8 cellular contexts compared by ENCODE assay signal in the genomic region with DNA sequence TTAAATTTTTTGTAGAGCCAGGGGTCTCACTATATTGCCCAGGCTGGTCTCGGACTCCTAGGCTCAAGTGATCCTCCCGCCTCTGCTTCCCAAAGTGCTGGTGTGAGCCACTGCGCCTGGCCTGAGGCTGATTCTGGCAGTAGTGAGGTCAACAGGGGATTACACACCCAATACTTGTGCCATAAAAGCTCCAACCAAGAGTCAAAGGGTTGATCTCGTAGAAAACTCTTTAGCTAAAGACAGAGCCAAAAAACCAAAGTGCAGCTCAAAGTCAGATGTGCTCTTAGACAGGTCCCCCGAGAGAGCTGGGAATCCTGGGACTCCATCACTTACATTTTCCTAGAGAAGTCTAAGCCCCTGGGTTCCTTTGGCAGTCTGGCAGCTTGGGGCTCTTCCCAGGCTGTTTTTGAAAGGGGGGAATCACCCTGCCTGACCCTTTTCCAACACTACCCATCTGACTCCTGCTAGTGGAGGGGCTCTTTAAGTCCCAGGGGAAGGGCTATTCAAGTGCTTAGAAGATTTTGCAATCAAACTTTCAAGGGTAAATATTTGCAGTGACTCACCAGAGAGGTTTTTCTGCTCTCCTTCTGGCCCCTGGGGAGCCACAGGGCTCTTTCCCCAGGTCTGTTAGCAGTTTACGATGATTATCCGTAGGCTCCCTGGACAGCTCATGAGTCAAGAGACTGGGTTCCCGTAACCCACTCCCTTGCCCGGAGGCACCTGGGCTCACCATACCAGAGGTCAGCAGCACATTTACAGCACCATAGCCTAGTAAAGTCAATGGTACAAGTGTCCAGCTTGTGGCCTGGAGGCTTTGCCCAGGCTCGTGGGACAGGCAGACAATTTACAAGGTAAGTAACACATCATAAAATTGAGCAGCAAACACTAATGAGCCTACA.
DNase-seq lines count a peak whose midpoint lies in the region; ATAC-seq and TF ChIP-seq lines count a peak whose summit lies in the region.

No MANE protein-coding gene starts in this region.

- H3K9me2 ChIP-seq in HCT116 (ENCODE audit: insufficient read depth), result no peaks in the 10 kb centered on the region

- H3K27ac ChIP-seq in 22Rv1 (peak overlapping the region; percentile 72), HCT116 (ENCODE audit: low read depth, low read length) (peak overlapping the region; percentile 87), RWPE2 (ENCODE audit: poor library complexity, severe bottlenecking) (peak overlapping the region; percentile 76)

- H3K36me3 ChIP-seq in HCT116 (ENCODE audit: control insufficient read depth in 1 of 2, insufficient read depth in 2 of 2, low read length in 2 of 2), result no peaks in the 10 kb centered on the region
- no peaks in the 10 kb centered on the region for H3K36me3 ChIP-seq in RWPE2 (ENCODE audit: low read depth)

- peak overlapping the region; percentile 46 for H3K9ac ChIP-seq in HCT116 (ENCODE audit: low read length)

- H3K4me1 ChIP-seq in HCT116 (ENCODE audit: control insufficient read depth in 1 of 2, insufficient read depth in 2 of 2, low read length in 2 of 2) (peaks cover 63 to 82% of the 10 kb centered on the region in 2 experiments), RWPE2 (ENCODE audit: insufficient read depth, poor library complexity, severe bottlenecking) (peaks cover 45% of the 10 kb centered on the region)

- peak overlapping the region; percentile 2 to 30; a peak in 3 of 4 replicates for H3K4me3 ChIP-seq in HCT116 (replicated peaks in 1 of 2; ENCODE audit: low read depth in 1 of 2, low read length in 2 of 2)
- no peak overlapping the region for H3K4me3 ChIP-seq in RWPE2 (ENCODE audit: severe bottlenecking)

- DNase-seq in HCT116 (ENCODE audit: low read depth, low spot score) (peak; percentile 94), RWPE2 (ENCODE audit: low spot score) (peak; percentile 92), iPS-NIHi11 (ENCODE audit: low spot score) (peak; percentile 54), RKO (ENCODE audit: low spot score) (no peak), activated T-cell treated with anti-CD3 and anti-CD28 coated beads for 4 hours (no peak)

- ATAC-seq in HCT116 (peak; percentile 83), RWPE2 (ENCODE audit: low read depth) (peak; percentile 96), GM19035 (IDR thresholded peaks at IDR 0.05; ENCODE audit: unreplicated experiment) (no peak), HG02840 (IDR thresholded peaks at IDR 0.05; ENCODE audit: low FRiP score, unreplicated experiment) (no peak)

- no peak overlapping the region for H2AFZ ChIP-seq in HCT116 (ENCODE audit: low read depth, low read length, poor library complexity, severe bottlenecking)

- H3K27me3 ChIP-seq in HCT116 (ENCODE audit: insufficient read depth, low read length) (no peaks in the 10 kb centered on the region), RWPE2 (ENCODE audit: insufficient read depth, poor library complexity, severe bottlenecking) (no peaks in the 10 kb centered on the region)

- CTCF ChIA-PET in HCT116 (lab: Charles Lee), result interaction anchor here (1.4 to 4.6 kb wide), 4 partner anchors 14 to 127 kb away, joined by 4 to 34 read pairs (median 5); no protein-coding TSS in a partner anchor

- TF ChIP-seq RAD21 in HCT116 (IDR thresholded peaks at IDR 0.05; ENCODE audit: low read depth), result peak; percentile 43

- RAD21 ChIA-PET in HCT116 (lab: Charles Lee; ENCODE audit: low non-redundant PET in 1 of 2, low total read pairs in 2 of 2, uncharacterized antibody in 2 of 2, unreplicated experiment in 2 of 2), result interaction anchor here (0.7 to 3.6 kb wide), 7 partner anchors 14 to 127 kb away, joined by 3 to 14 read pairs (median 4); no protein-coding TSS in a partner anchor

- no peaks in the 10 kb centered on the region for H3K79me2 ChIP-seq in HCT116 (ENCODE audit: insufficient read depth, low read length)

- TF ChIP-seq POLR2A in HCT116 (IDR thresholded peaks at IDR 0.05; ENCODE audit: borderline replicate concordance, extremely low read depth, insufficient read depth, insufficient read length), result no peak

- intact Hi-C loops in HCT116 (cut with micrococcal nuclease), result loop anchor here (2.0 to 5.0 kb wide), 2 partner anchors 33 to 91 kb away; no protein-coding TSS in a partner anchor

- H3K4me2 ChIP-seq in HCT116 (ENCODE audit: low read length), result peak overlapping the region; percentile 73

- H3K9me3 ChIP-seq in HCT116 (ENCODE audit: control insufficient read depth in 1 of 2, insufficient read depth in 1 of 2, low read depth in 1 of 2, low read length in 2 of 2) (no peaks in the 10 kb centered on the region), RWPE2 (ENCODE audit: severe bottlenecking) (no peaks in the 10 kb centered on the region)

- POLR2A ChIA-PET in HCT116 (lab: Charles Lee), result interaction anchor here (0.8 to 4.5 kb wide), 8 partner anchors 10 to 95 kb away, joined by 3 to 33 read pairs (median 6); no protein-coding TSS in a partner anchor

- TF ChIP-seq CTCF in 22Rv1 (IDR thresholded peaks at IDR 0.05) (no peak), HCT116 (IDR thresholded peaks at IDR 0.05 in 2 of 3, conservative IDR thresholded peaks at IDR 0.05 in 1 of 3; ENCODE audit: borderline replicate concordance in 1 of 3, insufficient read depth in 1 of 3, low read depth in 2 of 3, low read length in 2 of 3) (no peak), RWPE2 (IDR thresholded peaks at IDR 0.05; ENCODE audit: poor library complexity, severe bottlenecking) (no peak)

- BruUV-seq in HCT116 (replicated peaks; lab: Mats Ljungman, UMichigan), result no TSS peak

- H4K20me1 ChIP-seq in HCT116 (ENCODE audit: insufficient read depth), result no peaks in the 10 kb centered on the region

TF ChIP-seq in HCT116, 20 proteins besides CTCF, POLR2A, EP300 and RAD21 (continues in another document):
- TF ChIP-seq SIN3A (IDR thresholded peaks at IDR 0.05; ENCODE audit: low read depth) (no peak), EZH2 (IDR thresholded peaks at IDR 0.05) (no peak), EGR1 (IDR thresholded peaks at IDR 0.05; ENCODE audit: low read depth) (no peak), FOSL1 (IDR thresholded peaks at IDR 0.05; ENCODE audit: low read depth) (peak; percentile 95), CBX3 (IDR thresholded peaks at IDR 0.05; ENCODE audit: low read depth) (peak; percentile 81), CEBPB (IDR thresholded peaks at IDR 0.05; ENCODE audit: low read depth) (peak; percentile 100), JUND (IDR thresholded peaks at IDR 0.05) (peak; percentile 95), SRF (IDR thresholded peaks at IDR 0.05; ENCODE audit: low read depth) (no peak), ATF3 (IDR thresholded peaks at IDR 0.05) (no peak), POLR2AphosphoS5 (IDR thresholded peaks at IDR 0.05; ENCODE audit: low read depth, low read length) (peak; percentile 81), ZFX (IDR thresholded peaks at IDR 0.05) (no peak), EZH2phosphoT487 (IDR thresholded peaks at IDR 0.05; ENCODE audit: borderline replicate concordance) (no peak), YY1 (IDR thresholded peaks at IDR 0.05; ENCODE audit: extremely low read depth, insufficient replicate concordance, low read depth, low read length) (peak; percentile 64), ZNF274 (IDR thresholded peaks at IDR 0.05; ENCODE audit: low read depth, low read length) (no peak), SP1 (IDR thresholded peaks at IDR 0.05; ENCODE audit: low read depth) (peak; percentile 91)
- TF ChIP-seq, protein P1, sequence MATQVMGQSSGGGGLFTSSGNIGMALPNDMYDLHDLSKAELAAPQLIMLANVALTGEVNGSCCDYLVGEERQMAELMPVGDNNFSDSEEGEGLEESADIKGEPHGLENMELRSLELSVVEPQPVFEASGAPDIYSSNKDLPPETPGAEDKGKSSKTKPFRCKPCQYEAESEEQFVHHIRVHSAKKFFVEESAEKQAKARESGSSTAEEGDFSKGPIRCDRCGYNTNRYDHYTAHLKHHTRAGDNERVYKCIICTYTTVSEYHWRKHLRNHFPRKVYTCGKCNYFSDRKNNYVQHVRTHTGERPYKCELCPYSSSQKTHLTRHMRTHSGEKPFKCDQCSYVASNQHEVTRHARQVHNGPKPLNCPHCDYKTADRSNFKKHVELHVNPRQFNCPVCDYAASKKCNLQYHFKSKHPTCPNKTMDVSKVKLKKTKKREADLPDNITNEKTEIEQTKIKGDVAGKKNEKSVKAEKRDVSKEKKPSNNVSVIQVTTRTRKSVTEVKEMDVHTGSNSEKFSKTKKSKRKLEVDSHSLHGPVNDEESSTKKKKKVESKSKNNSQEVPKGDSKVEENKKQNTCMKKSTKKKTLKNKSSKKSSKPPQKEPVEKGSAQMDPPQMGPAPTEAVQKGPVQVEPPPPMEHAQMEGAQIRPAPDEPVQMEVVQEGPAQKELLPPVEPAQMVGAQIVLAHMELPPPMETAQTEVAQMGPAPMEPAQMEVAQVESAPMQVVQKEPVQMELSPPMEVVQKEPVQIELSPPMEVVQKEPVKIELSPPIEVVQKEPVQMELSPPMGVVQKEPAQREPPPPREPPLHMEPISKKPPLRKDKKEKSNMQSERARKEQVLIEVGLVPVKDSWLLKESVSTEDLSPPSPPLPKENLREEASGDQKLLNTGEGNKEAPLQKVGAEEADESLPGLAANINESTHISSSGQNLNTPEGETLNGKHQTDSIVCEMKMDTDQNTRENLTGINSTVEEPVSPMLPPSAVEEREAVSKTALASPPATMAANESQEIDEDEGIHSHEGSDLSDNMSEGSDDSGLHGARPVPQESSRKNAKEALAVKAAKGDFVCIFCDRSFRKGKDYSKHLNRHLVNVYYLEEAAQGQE (IDR thresholded peaks at IDR 0.05; ENCODE audit: low read depth), result no peak
- TF ChIP-seq, protein P2, sequence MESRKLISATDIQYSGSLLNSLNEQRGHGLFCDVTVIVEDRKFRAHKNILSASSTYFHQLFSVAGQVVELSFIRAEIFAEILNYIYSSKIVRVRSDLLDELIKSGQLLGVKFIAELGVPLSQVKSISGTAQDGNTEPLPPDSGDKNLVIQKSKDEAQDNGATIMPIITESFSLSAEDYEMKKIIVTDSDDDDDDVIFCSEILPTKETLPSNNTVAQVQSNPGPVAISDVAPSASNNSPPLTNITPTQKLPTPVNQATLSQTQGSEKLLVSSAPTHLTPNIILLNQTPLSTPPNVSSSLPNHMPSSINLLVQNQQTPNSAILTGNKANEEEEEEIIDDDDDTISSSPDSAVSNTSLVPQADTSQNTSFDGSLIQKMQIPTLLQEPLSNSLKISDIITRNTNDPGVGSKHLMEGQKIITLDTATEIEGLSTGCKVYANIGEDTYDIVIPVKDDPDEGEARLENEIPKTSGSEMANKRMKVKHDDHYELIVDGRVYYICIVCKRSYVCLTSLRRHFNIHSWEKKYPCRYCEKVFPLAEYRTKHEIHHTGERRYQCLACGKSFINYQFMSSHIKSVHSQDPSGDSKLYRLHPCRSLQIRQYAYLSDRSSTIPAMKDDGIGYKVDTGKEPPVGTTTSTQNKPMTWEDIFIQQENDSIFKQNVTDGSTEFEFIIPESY (IDR thresholded peaks at IDR 0.05; ENCODE audit: extremely low read depth, insufficient replicate concordance, low read length), result peak; percentile 56

Comparison
In these comparisons a context has a peak if more than half of its experiments do, and no peak if none do; other contexts are left out.
1. ATAC-seq: peak in HCT116 (single experiment) and RWPE2 (single experiment); none in GM19035 (single experiment) and HG02840 (single experiment).
2. DNase-seq: peak in HCT116 (single experiment), RWPE2 (single experiment) and iPS-NIHi11 (single experiment); none in RKO (single experiment) and activated T-cell treated with anti-CD3 and anti-CD28 coated beads for 4 hours (single experiment).
3. Peak in every context shown above with its lines, with median percentiles within 50 percentile points of each other: H3K27ac ChIP-seq.